In genomic region chr9:94862242-94862610, GRCh38 we compare ENCODE assay signal across 15 cellular contexts.
A peak's percentile ranks its signal among the peaks of the same experiment; 100 is the strongest.
DNase-seq lines count a peak whose midpoint lies in the region; ATAC-seq and TF ChIP-seq lines count a peak whose summit lies in the region.
"Had no signal": no experiment of that assay in that cellular context is flagged by ENCODE, and none has a peak within 500 bp of the region (broad histone marks: within the 10 kb centered on the region; RNA-seq: fewer than 3 reads in every experiment).

No MANE protein-coding gene starts in this region.

- H3K36me3 Mint-ChIP-seq in activated CD4-positive, alpha-beta T cell treated with anti-CD3 and anti-CD28 coated beads, Interleukin-2, amount 10 ng/mL, durations not matched to agents 7 days and 5 days (ENCODE audit: low read depth) = peaks cover 8% of the 10 kb centered on the region

- CTCF ChIA-PET in activated CD4-positive, alpha-beta T cell treated with anti-CD3 and anti-CD28 coated beads, Interleukin-2, amount 10 ng/mL, durations not matched to agents 7 days and 5 days (lab: Charles Lee) = no interaction called here

- no peaks in the 10 kb centered on the region for H3K36me3 ChIP-seq in adipocyte (ENCODE audit: control insufficient read depth, insufficient read depth, low read length, severe bottlenecking)
- H3K36me3 ChIP-seq in muscle layer of duodenum (ENCODE audit: control insufficient read depth in 1 of 2, insufficient read depth in 2 of 2, low read length in 2 of 2) = peaks cover 0 to 4% of the 10 kb centered on the region in 2 donors
- H3K36me3 ChIP-seq in tibial nerve = peaks cover 0 to 8% (median 0%) of the 10 kb centered on the region in 3 donors
- H3K36me3 ChIP-seq: neural progenitor cell, thyroid gland had no signal

- H3K27me3 ChIP-seq in adipocyte (replicated peaks; ENCODE audit: control insufficient read depth, insufficient read depth, low read length) (no peaks in the 10 kb centered on the region), muscle layer of duodenum (ENCODE audit: low read depth, low read length) (no peaks in the 10 kb centered on the region), tibial nerve (no peaks in the 10 kb centered on the region)
- H3K27me3 ChIP-seq: neural progenitor cell, thyroid gland had no signal

- peaks cover 4% of the 10 kb centered on the region for H3K9me3 Mint-ChIP-seq in activated CD4-positive, alpha-beta T cell treated with anti-CD3 and anti-CD28 coated beads, Interleukin-2, amount 10 ng/mL, durations not matched to agents 7 days and 5 days

- TF ChIP-seq EP300 in tibial nerve (IDR thresholded peaks at IDR 0.05) = no peak

- ATAC-seq in HG03571 (IDR thresholded peaks at IDR 0.05; ENCODE audit: unreplicated experiment) = no peak
- ATAC-seq: WTC11 had no signal

- DNase-seq in activated CD4-positive, alpha-beta T cell treated with anti-CD3 and anti-CD28 coated beads, Interleukin-2, amount 10 ng/mL, durations not matched to agents 7 days and 5 days = no peak
- DNase-seq in activated CD4-positive, alpha-beta T cell treated with anti-CD3 and anti-CD28 coated beads, Interleukin-2, amount 50 U/mL, for 48 hours = no peak
- no peak for DNase-seq in adipocyte (ENCODE audit: low read depth)
- no peak for DNase-seq in tibial nerve (ENCODE audit: low spot score in 2 of 2)
- DNase-seq in erythroblast (lab: John Stamatoyannopoulos, UW) = no peak
- no peak for DNase-seq in inferior parietal cortex (ENCODE audit: extremely low spot score)
- DNase-seq: activated T-cell treated with anti-CD3 and anti-CD28 coated beads, Interleukin-2, amount 50 U/mL, for 1 hour; effector CD4-positive, alpha-beta T cell; NCI-H1436 treated with DMSO at 0.1 percent for 48 hours; SK-N-SH; thyroid gland had no signal

- POLR2A ChIA-PET in activated CD4-positive, alpha-beta T cell treated with anti-CD3 and anti-CD28 coated beads, Interleukin-2, amount 10 ng/mL, durations not matched to agents 7 days and 5 days (lab: Charles Lee) = no interaction called here

- H3K4me1 ChIP-seq in adipocyte (ENCODE audit: control insufficient read depth, insufficient read depth, low read length) (peaks cover 50% of the 10 kb centered on the region), muscle layer of duodenum (ENCODE audit: control insufficient read depth in 1 of 2, insufficient read depth in 2 of 2, low read length in 2 of 2) (peaks cover 18 to 27% of the 10 kb centered on the region in 2 donors), tibial nerve (peaks cover 0 to 48% (median 31%) of the 10 kb centered on the region in 4 donors)

- peak overlapping the region; percentile 89 for H3K27ac Mint-ChIP-seq in activated CD4-positive, alpha-beta T cell treated with anti-CD3 and anti-CD28 coated beads, Interleukin-2, amount 10 ng/mL, durations not matched to agents 7 days and 5 days

- H3K27ac ChIP-seq in muscle layer of duodenum (ENCODE audit: low read length) (peak overlapping the region; percentile 19), tibial nerve (peak overlapping the region in 3 of 4 donors; percentile 21 to 38 (median 26))
- H3K27ac ChIP-seq: neural progenitor cell, thyroid gland had no signal

- H3K4me3 Mint-ChIP-seq in activated CD4-positive, alpha-beta T cell treated with anti-CD3 and anti-CD28 coated beads, Interleukin-2, amount 10 ng/mL, durations not matched to agents 7 days and 5 days = no peak overlapping the region
- H3K4me3 Mint-ChIP-seq: neural progenitor cell, WTC11 had no signal

- H3K4me1 Mint-ChIP-seq in activated CD4-positive, alpha-beta T cell treated with anti-CD3 and anti-CD28 coated beads, Interleukin-2, amount 10 ng/mL, durations not matched to agents 7 days and 5 days = peaks cover 47% of the 10 kb centered on the region

- TF ChIP-seq CTCF in tibial nerve (IDR thresholded peaks at IDR 0.05) = no peak

- H3K4me3 ChIP-seq in adipocyte (ENCODE audit: low read length) = no peak overlapping the region
- H3K4me3 ChIP-seq in muscle layer of duodenum (ENCODE audit: low read depth in 1 of 2, low read length in 2 of 2) = no peak overlapping the region
- no peak overlapping the region for H3K4me3 ChIP-seq in tibial nerve
- H3K4me3 ChIP-seq: neural progenitor cell, thyroid gland had no signal

- peaks cover 3% of the 10 kb centered on the region for H3K27me3 Mint-ChIP-seq in activated CD4-positive, alpha-beta T cell treated with anti-CD3 and anti-CD28 coated beads, Interleukin-2, amount 10 ng/mL, durations not matched to agents 7 days and 5 days

- H3K9me3 ChIP-seq in adipocyte (ENCODE audit: control insufficient read depth, low read length) (no peaks in the 10 kb centered on the region), muscle layer of duodenum (ENCODE audit: control insufficient read depth in 1 of 2, low read length in 2 of 2) (no peaks in the 10 kb centered on the region), tibial nerve (peaks cover 0 to 4% (median 0%) of the 10 kb centered on the region in 4 donors)
- H3K9me3 ChIP-seq: SK-N-SH, thyroid gland had no signal

- TF ChIP-seq POLR2A in tibial nerve (IDR thresholded peaks at IDR 0.05) = no peak
- no peak for TF ChIP-seq POLR2A in erythroblast (IDR thresholded peaks at IDR 0.05; ENCODE audit: low read length)

- H3K9ac ChIP-seq in adipocyte (ENCODE audit: low read length) = peak overlapping the region; percentile 43
- H3K9ac ChIP-seq: neural progenitor cell, SK-N-SH had no signal

- WGBS in tibial nerve, 2 donors = 84 to 92% methylated on average over 4 of the region's 4 CpGs
